15 cellular contexts compared by ENCODE assay signal in the genomic region with DNA sequence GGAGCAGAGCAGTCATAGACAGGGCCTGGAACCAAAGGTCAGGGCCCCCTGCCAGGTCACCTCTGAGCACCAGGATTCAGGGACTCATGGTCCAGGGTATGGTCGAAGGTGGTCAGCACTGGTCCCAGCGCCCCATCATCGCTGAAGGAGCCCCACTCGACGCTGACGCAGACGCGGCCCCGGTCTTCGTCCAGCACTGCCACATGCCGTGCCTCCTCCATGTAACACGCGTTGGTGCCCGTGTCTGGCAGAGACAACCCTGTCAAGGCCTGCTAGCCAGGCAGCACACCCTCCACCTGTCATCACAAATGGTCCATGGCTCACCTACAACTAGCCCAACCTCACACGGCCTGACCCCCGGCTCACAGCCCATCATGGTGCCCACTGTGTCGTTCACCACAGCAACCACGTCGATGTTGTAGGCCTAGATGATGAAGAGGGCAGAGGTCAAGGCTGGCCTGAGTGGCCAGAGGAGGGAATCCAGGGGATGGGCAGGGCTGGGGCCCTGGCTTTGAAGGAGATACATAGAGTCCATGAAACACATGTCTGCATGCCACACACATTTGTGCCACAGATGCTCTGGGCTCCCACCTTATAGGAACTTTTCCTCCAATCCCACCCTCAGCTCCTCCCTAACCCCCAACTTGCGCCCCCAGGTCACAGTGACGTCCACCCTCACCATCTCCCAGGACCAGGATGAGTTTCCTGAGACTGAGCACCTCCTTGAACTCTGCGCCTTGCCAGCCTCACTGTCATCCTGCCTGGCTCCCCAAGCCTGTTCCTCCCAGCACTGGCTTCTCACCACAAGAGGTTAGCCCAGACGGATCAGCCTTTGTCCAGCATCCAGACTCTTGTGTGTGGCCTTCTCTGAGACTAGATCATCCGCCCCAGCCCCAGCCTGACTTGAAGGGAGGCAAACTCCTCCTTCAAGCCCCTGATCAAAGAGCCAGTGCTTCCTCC. TPM values are rescaled to one million over a fixed set of nuclear protein-coding genes. Genes with fewer than 3 reads are reported as not detected.
DNase-seq lines count a peak whose midpoint lies in the region; ATAC-seq and TF ChIP-seq lines count a peak whose summit lies in the region.
"Had no signal": no experiment of that assay in that cellular context is flagged by ENCODE, and none has a peak within 500 bp of the region (broad histone marks: within the 10 kb centered on the region; RNA-seq: fewer than 3 reads in every experiment).

No MANE protein-coding gene starts in this region.

- no peak overlapping the region for H2AFZ ChIP-seq in osteoblast (ENCODE audit: low read length)

- no peak overlapping the region for H3K4me2 ChIP-seq in osteoblast (ENCODE audit: insufficient read depth, low read length)
- H3K4me2 ChIP-seq: BLaER1 treated with 17β-estradiol and CSF1 and Interleukin-3, amounts not matched to agents 10 nM and 100 nM had no signal

- no peak overlapping the region for H3K4me3 ChIP-seq in osteoblast (ENCODE audit: insufficient read depth, low read length)
- H3K4me3 ChIP-seq: BLaER1 treated with 17β-estradiol and CSF1 and Interleukin-3, amounts not matched to agents 10 nM and 100 nM; HAP-1 had no signal

- H3K4me1 ChIP-seq in osteoblast (ENCODE audit: insufficient read depth, low read length), result no peaks in the 10 kb centered on the region
- H3K4me1 ChIP-seq: HAP-1 had no signal

- H3K27me3 Mint-ChIP-seq in CD14-positive monocyte (ENCODE audit: low read depth in 3 of 3), result peaks cover 0 to 3% (median 1%) of the 10 kb centered on the region in 3 donors

- peaks cover 0 to 2% (median 0%) of the 10 kb centered on the region in 7 donors for H3K9me3 Mint-ChIP-seq in CD14-positive monocyte

- no peaks in the 10 kb centered on the region for H4K20me1 ChIP-seq in osteoblast (ENCODE audit: insufficient read depth, low read length)

- TF ChIP-seq CTCF in CD14-positive monocyte (IDR thresholded peaks at IDR 0.05) (no peak), osteoblast (IDR thresholded peaks at IDR 0.05; ENCODE audit: extremely low read depth, low read depth, low read length) (no peak)

- peaks cover 60% of the 10 kb centered on the region for H3K4me1 Mint-ChIP-seq in CD14-positive monocyte

- H3K79me2 ChIP-seq in osteoblast (ENCODE audit: insufficient read depth, low read length), result no peaks in the 10 kb centered on the region

- peaks cover 5% of the 10 kb centered on the region for H3K27me3 ChIP-seq in osteoblast (ENCODE audit: insufficient read depth, low read length)

- H3K36me3 Mint-ChIP-seq in CD14-positive monocyte, result peaks cover 96 to 100% of the 10 kb centered on the region in 2 donors

- DNase-seq in activated CD4-positive, alpha-beta T cell treated with anti-CD3 and anti-CD28 coated beads for 48 hours, result peak; percentile 0
- DNase-seq in activated CD4-positive, alpha-beta T cell treated with anti-CD3 and anti-CD28 coated beads, Interleukin-2, amount 50 U/mL, for 4 hours, result no peak
- DNase-seq in CD14-positive monocyte (ENCODE audit: low spot score) (peak; percentile 28), hepatic stellate cell (ENCODE audit: low spot score) (peak; percentile 5), osteoblast (ENCODE audit: insufficient read length, low spot score, missing footprints) (peak; percentile 54), UCSD-AML1 (lab: John Stamatoyannopoulos, UW; ENCODE audit: unreplicated experiment) (no peak), DMS114 treated with DMSO at 0.1 percent for 48 hours (lab: John Stamatoyannopoulos, UW; ENCODE audit: unreplicated experiment) (no peak)
- DNase-seq: COR-L47, NCI-H1930, NCI-H2171, NCI-H510A had no signal

- H3K4me3 Mint-ChIP-seq in CD14-positive monocyte, result no peak overlapping the region

- H3K27ac Mint-ChIP-seq in CD14-positive monocyte, result peak overlapping the region in 3 of 7 donors; percentile 45 to 78 (median 70)

- H3K27ac ChIP-seq in osteoblast (ENCODE audit: low read depth, low read length), result no peak overlapping the region
- H3K27ac ChIP-seq: BLaER1 treated with 17β-estradiol and CSF1 and Interleukin-3, amounts not matched to agents 10 nM and 100 nM had no signal

- no peak for ATAC-seq in activated CD4-positive, CD25-positive, alpha-beta regulatory T cell treated with anti-CD3 and anti-CD28 coated beads, Interleukin-2, amount 50 U/mL, for 24 hours

- H3K36me3 ChIP-seq in osteoblast (ENCODE audit: insufficient read depth, low read length), result no peaks in the 10 kb centered on the region
- H3K36me3 ChIP-seq: HAP-1 had no signal

- intact Hi-C loops in CD14-positive monocyte (cut with micrococcal nuclease), result loop anchor here (5.0 to 10.0 kb wide), 3 partner anchors 38 to 345 kb away; a partner anchor contains a TSS

- H3K9me3 ChIP-seq in osteoblast (ENCODE audit: low read depth, low read length), result no peaks in the 10 kb centered on the region
- H3K9me3 ChIP-seq: BLaER1 treated with 17β-estradiol and CSF1 and Interleukin-3, amounts not matched to agents 10 nM and 100 nM; HAP-1 had no signal

RNA-seq across cellular contexts. Expression of a gene that starts 9.5 kb away (rescaled TPM):
- 100 to 1,000 TPM; 174 to 204 TPM for polyA plus RNA-seq in CD14-positive monocyte
- under 0.01 and 1.8 TPM in 2 replicates for total RNA-seq in osteoblast
- total RNA-seq: LHCN-M2 had no signal

Comparison
In these comparisons a context has a peak if more than half of its experiments do, and no peak if none do; other contexts are left out.
1. DNase-seq: peak in activated CD4-positive, alpha-beta T cell treated with anti-CD3 and anti-CD28 coated beads for 48 hours (single experiment), CD14-positive monocyte (single experiment), hepatic stellate cell (single experiment) and osteoblast (single experiment); none in activated CD4-positive, alpha-beta T cell treated with anti-CD3 and anti-CD28 coated beads, Interleukin-2, amount 50 U/mL, for 4 hours (0 of 2), UCSD-AML1 (single experiment) and DMS114 treated with DMSO at 0.1 percent for 48 hours (single experiment).